In the genomic region with DNA sequence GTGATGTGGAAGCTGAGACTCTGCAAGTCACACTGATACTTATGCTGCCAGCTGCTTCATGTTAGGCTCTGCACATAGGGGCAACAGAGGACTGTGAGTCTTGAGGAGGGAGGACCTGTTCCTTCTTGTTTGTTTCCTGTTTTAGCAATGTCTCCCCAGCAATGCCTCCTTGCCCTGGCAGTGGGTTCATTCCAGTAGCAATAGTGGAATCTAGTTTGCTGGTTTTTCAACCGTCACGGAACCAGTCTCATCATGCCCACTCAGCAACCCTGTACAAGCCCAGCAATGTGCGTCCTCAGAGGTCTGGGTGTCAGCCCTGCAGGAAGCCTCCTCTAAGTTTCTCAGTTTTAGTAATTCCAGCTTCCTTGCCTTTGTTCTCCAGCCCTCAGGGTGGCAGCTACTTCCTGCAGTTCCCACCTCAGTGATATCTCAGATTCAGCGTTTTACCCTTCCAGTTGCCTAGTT, we compare ENCODE assay signal across 14 cellular contexts. TPM values are rescaled to one million over a fixed set of nuclear protein-coding genes. Genes with fewer than 3 reads are reported as not detected.
DNase-seq lines count a peak whose midpoint lies in the region; ATAC-seq, FAIRE-seq and TF ChIP-seq lines count a peak whose summit lies in the region.
"Had no signal": no experiment of that assay in that cellular context is flagged by ENCODE, and none has a peak within 500 bp of the region (broad histone marks: within the 10 kb centered on the region; RNA-seq: fewer than 3 reads in every experiment).

No MANE protein-coding gene starts in this region.

- peak; percentile 28; the same call in 2 of the 3 replicates for ATAC-seq in GM23338
- peak in 3 of 4 donors; percentile 47 to 66 (median 63) for ATAC-seq in psoas muscle
- no peak for ATAC-seq in GM21737 (IDR thresholded peaks at IDR 0.05; ENCODE audit: unreplicated experiment)
- no peak for ATAC-seq in HG03135 (IDR thresholded peaks at IDR 0.05; ENCODE audit: unreplicated experiment)

- no peak overlapping the region for H3K14ac ChIP-seq in H1 (ENCODE audit: insufficient read length)

- H3K27ac Mint-ChIP-seq in GM23338, result peak overlapping the region; percentile 47; the same call in 1 of the 2 replicates
- peak overlapping the region; percentile 68 for H3K27ac Mint-ChIP-seq in T-helper 1 cell treated with Interleukin-12 subunit alpha and Interleukin-12 subunit beta and Interleukin-4 antibody, amounts not matched to agents 30 μg/mL and 1 μg/mL, for 36 hours

- H3K27ac ChIP-seq in GM23338 (ENCODE audit: low read depth), result no peak overlapping the region
- H3K27ac ChIP-seq in H1 (ENCODE audit: low read depth, low read length), result no peak overlapping the region
- H3K27ac ChIP-seq in psoas muscle, result peak overlapping the region; percentile 90

- TF ChIP-seq EP300 in H1 (IDR thresholded peaks at IDR 0.05; ENCODE audit: borderline replicate concordance in 1 of 2, low read depth in 2 of 2, low read length in 2 of 2), result no peak

- H3K36me3 Mint-ChIP-seq in GM23338 (ENCODE audit: low read depth), result no peaks in the 10 kb centered on the region
- H3K36me3 Mint-ChIP-seq in T-helper 1 cell treated with Interleukin-12 subunit alpha and Interleukin-12 subunit beta and Interleukin-4 antibody, amounts not matched to agents 30 μg/mL and 1 μg/mL, for 36 hours (ENCODE audit: low read depth), result no peaks in the 10 kb centered on the region

- H3K23me2 ChIP-seq in H1 (ENCODE audit: low read depth, low read length), result no peaks in the 10 kb centered on the region

- no peak overlapping the region; the same call in 1 of the 2 replicates for H2BK12ac ChIP-seq in H1 (ENCODE audit: low read depth, low read length)

- no peak overlapping the region for H3K4me3 ChIP-seq in GM23338
- no peak overlapping the region for H3K4me3 ChIP-seq in H1 (ENCODE audit: extremely low read depth in 1 of 4, insufficient read depth in 2 of 4, low read depth in 3 of 4, low read length in 4 of 4)
- H3K4me3 ChIP-seq in psoas muscle, result no peak overlapping the region
- H3K4me3 ChIP-seq: uterus had no signal

- H3K36me3 ChIP-seq in GM23338 (ENCODE audit: insufficient read depth), result no peaks in the 10 kb centered on the region
- no peaks in the 10 kb centered on the region for H3K36me3 ChIP-seq in H1 (ENCODE audit: control insufficient read depth in 2 of 4, insufficient read depth in 4 of 4, low read length in 3 of 4)
- no peaks in the 10 kb centered on the region for H3K36me3 ChIP-seq in psoas muscle (ENCODE audit: insufficient read depth in 1 of 2, low read depth in 1 of 2)
- H3K36me3 ChIP-seq: uterus had no signal

- H3K79me1 ChIP-seq in H1 (ENCODE audit: low read depth, low read length), result no peaks in the 10 kb centered on the region

- POLR2A ChIA-PET in H1 (lab: Charles Lee; ENCODE audit: partially characterized antibody), result no interaction called here

- H3K27me3 Mint-ChIP-seq in GM23338 (ENCODE audit: insufficient read depth, low read depth, poor library complexity), result peaks cover 2% of the 10 kb centered on the region
- peaks cover 14% of the 10 kb centered on the region for H3K27me3 Mint-ChIP-seq in T-helper 1 cell treated with Interleukin-12 subunit alpha and Interleukin-12 subunit beta and Interleukin-4 antibody, amounts not matched to agents 30 μg/mL and 1 μg/mL, for 36 hours (ENCODE audit: low read depth)

- H4K5ac ChIP-seq in H1 (ENCODE audit: insufficient read length, low read depth, low read length), result no peak overlapping the region

- H3K18ac ChIP-seq in H1 (ENCODE audit: extremely low read depth, low read length), result peak overlapping the region; percentile 75; the same call in 1 of the 2 replicates

- FAIRE-seq in H1 (lab: Jason Lieb, UNC), result no peak
- FAIRE-seq in D721Med (lab: Jason Lieb, UNC), result no peak

- peak; percentile 14 for DNase-seq in GM23338 (ENCODE audit: low spot score)
- no peak for DNase-seq in H1 (ENCODE audit: low read depth in 1 of 2, low spot score in 2 of 2)
- DNase-seq in psoas muscle, result peak in 1 of 2 donors; percentile 40
- no peak for DNase-seq in D721Med (ENCODE audit: insufficient read length, low spot score)
- DNase-seq in NCI-H526 treated with DMSO at 0.1 percent for 48 hours (lab: John Stamatoyannopoulos, UW), result no peak
- DNase-seq: activated CD4-positive, CD25-positive, alpha-beta regulatory T cell; Caco-2; NCI-H1436 treated with DMSO at 0.1 percent for 48 hours; uterus had no signal

- no peak for TF ChIP-seq POLR2A in H1 (IDR thresholded peaks at IDR 0.05; ENCODE audit: control extremely low read depth in 1 of 2, low read depth in 2 of 2, low read length in 2 of 2)

- H4K91ac ChIP-seq in H1 (replicated peaks; ENCODE audit: insufficient read length, low read length), result no peak overlapping the region

- H3K23ac ChIP-seq in H1 (ENCODE audit: insufficient read length), result no peak overlapping the region

- TF ChIP-seq CTCF in GM23338 (conservative IDR thresholded peaks at IDR 0.05; ENCODE audit: low read depth in 2 of 2) (0 out of 4 replicates have a peak, but pooled peaks of 1 of the 2 experiments have one; percentile 19), H1 (IDR thresholded peaks at IDR 0.05; ENCODE audit: control extremely low read depth in 1 of 3, insufficient read depth in 1 of 3, low read depth in 1 of 3, low read length in 3 of 3) (no peak), psoas muscle (IDR thresholded peaks at IDR 0.05) (no peak), D721Med (IDR thresholded peaks at IDR 0.05; ENCODE audit: insufficient read depth, missing control alignments) (no peak)

- peaks cover 15% of the 10 kb centered on the region for H3K4me1 Mint-ChIP-seq in GM23338
- H3K4me1 Mint-ChIP-seq in T-helper 1 cell treated with Interleukin-12 subunit alpha and Interleukin-12 subunit beta and Interleukin-4 antibody, amounts not matched to agents 30 μg/mL and 1 μg/mL, for 36 hours (ENCODE audit: low read depth), result peaks cover 39% of the 10 kb centered on the region

- H2BK15ac ChIP-seq in H1 (ENCODE audit: low read length), result no peak overlapping the region

- no peak overlapping the region for H2BK20ac ChIP-seq in H1 (ENCODE audit: low read length)

- H3K9me3 Mint-ChIP-seq in GM23338, result no peaks in the 10 kb centered on the region
- H3K9me3 Mint-ChIP-seq in T-helper 1 cell treated with Interleukin-12 subunit alpha and Interleukin-12 subunit beta and Interleukin-4 antibody, amounts not matched to agents 30 μg/mL and 1 μg/mL, for 36 hours, result no peaks in the 10 kb centered on the region
- H3K9me3 Mint-ChIP-seq: central memory CD8-positive, alpha-beta T cell had no signal

- no peaks in the 10 kb centered on the region for H3K9me3 ChIP-seq in H1 (ENCODE audit: insufficient read depth in 2 of 2, low read depth in 1 of 2, low read length in 1 of 2)
- H3K9me3 ChIP-seq in psoas muscle, result no peaks in the 10 kb centered on the region
- H3K9me3 ChIP-seq: Caco-2, uterus had no signal

- H2AK5ac ChIP-seq in H1 (ENCODE audit: low read depth, low read length), result no peak overlapping the region

- H3K4me1 ChIP-seq in GM23338 (ENCODE audit: insufficient read depth) (peaks cover 10% of the 10 kb centered on the region), H1 (replicated peaks in 1 of 4; ENCODE audit: control insufficient read depth in 3 of 4, insufficient read depth in 4 of 4, low read length in 3 of 4) (peaks cover 0 to 5% (median 5%) of the 10 kb centered on the region in 4 experiments; a peak in 3 of 7 replicates), psoas muscle (peaks cover 61% of the 10 kb centered on the region)

- CTCF ChIA-PET in H1 (lab: Charles Lee; ENCODE audit: partially characterized antibody), result interaction anchor here (0.7 to 4.0 kb wide), 5 partner anchors 11 to 111 kb away, joined by 3 to 32 read pairs (median 10); no protein-coding TSS in a partner anchor

- H4K20me1 ChIP-seq in GM23338 (replicated peaks; ENCODE audit: insufficient read depth) (no peaks in the 10 kb centered on the region), H1 (replicated peaks in 1 of 2; ENCODE audit: control insufficient read depth in 1 of 2, insufficient read depth in 2 of 2, low read length in 2 of 2) (no peaks in the 10 kb centered on the region)

- peak in 1 of 2 experiments; percentile 20; a peak in 1 of 4 replicates for TF ChIP-seq RAD21 in H1 (IDR thresholded peaks at IDR 0.05 in 1 of 2, conservative IDR thresholded peaks at IDR 0.05 in 1 of 2; ENCODE audit: low read depth in 2 of 2, low read length in 2 of 2)

- H3F3A ChIP-seq in GM23338 (replicated peaks; ENCODE audit: low read depth), result no peaks in the 10 kb centered on the region

- H3K9me2 ChIP-seq in GM23338 (ENCODE audit: insufficient read depth), result 0 out of 2 replicates have a peak, but pooled peaks cover 21% of the 10 kb centered on the region

- WGBS in H1 (ENCODE audit: extremely low coverage in 1 of 2, insufficient coverage in 1 of 2, insufficient read length in 1 of 2, insufficient replicate concordance in 2 of 2, low coverage in 1 of 2, low lambda C conversion rate in 2 of 2, missing lambda C conversion rate in 1 of 2), 2 experiments, result 75% methylated on average over 4 of the region's 4 CpGs; no CpG with 5 or more reads in 1 of the 2 experiments
- 23 to 45% (median 29%) methylated on average over 4 of the region's 4 CpGs for WGBS in psoas muscle, 3 donors

- peak overlapping the region; percentile 19 for H2AFZ ChIP-seq in GM23338
- peak overlapping the region; percentile 72; the same call in 1 of the 2 replicates for H2AFZ ChIP-seq in H1 (ENCODE audit: low read length)

- H2BK120ac ChIP-seq in H1 (replicated peaks; ENCODE audit: low read depth, low read length), result no peak overlapping the region

- H3K27me3 ChIP-seq in GM23338 (ENCODE audit: insufficient read depth) (no peaks in the 10 kb centered on the region), H1 (replicated peaks in 1 of 4; ENCODE audit: control insufficient read depth in 3 of 4, extremely low read depth in 1 of 4, insufficient read depth in 3 of 4, low read length in 3 of 4) (no peaks in the 10 kb centered on the region), psoas muscle (ENCODE audit: insufficient read depth in 3 of 3, low read length in 2 of 3) (no peaks in the 10 kb centered on the region)
- H3K27me3 ChIP-seq: uterus had no signal

- peak overlapping the region; percentile 36; the same call in 1 of the 2 replicates for H2BK5ac ChIP-seq in H1 (ENCODE audit: low read depth, low read length)

- H3K9ac ChIP-seq in H1 (replicated peaks in 1 of 4; ENCODE audit: extremely low read depth in 1 of 4, low read depth in 3 of 4, low read length in 3 of 4), result no peak overlapping the region

- H3K56ac ChIP-seq in H1 (replicated peaks; ENCODE audit: insufficient read length, low read depth, low read length), result no peak overlapping the region

- no peak overlapping the region for H3K4me3 Mint-ChIP-seq in GM23338
- peak overlapping the region; percentile 25 for H3K4me3 Mint-ChIP-seq in T-helper 1 cell treated with Interleukin-12 subunit alpha and Interleukin-12 subunit beta and Interleukin-4 antibody, amounts not matched to agents 30 μg/mL and 1 μg/mL, for 36 hours
- H3K4me3 Mint-ChIP-seq: central memory CD8-positive, alpha-beta T cell had no signal

- intact Hi-C loops in psoas muscle (cut with DNase I), result no loop called here

- H4K8ac ChIP-seq in H1 (ENCODE audit: extremely low read depth, insufficient read depth, low read length), result no peak overlapping the region

- no peaks in the 10 kb centered on the region for H3K79me2 ChIP-seq in GM23338 (replicated peaks; ENCODE audit: insufficient read depth)
- H3K79me2 ChIP-seq in H1 (ENCODE audit: control insufficient read depth in 1 of 2, insufficient read depth in 2 of 2, low read length in 2 of 2), result no peaks in the 10 kb centered on the region

- no peak overlapping the region for H3K4ac ChIP-seq in H1 (replicated peaks; ENCODE audit: insufficient read length, low read depth, low read length)

- H3K4me2 ChIP-seq in GM23338, result no peak overlapping the region
- no peak overlapping the region for H3K4me2 ChIP-seq in H1 (ENCODE audit: insufficient read depth in 1 of 2, low read depth in 2 of 2, low read length in 2 of 2)

RNA-seq across cellular contexts. Expression of gene ITGB6, which starts 20.5 kb away (rescaled TPM):
- total RNA-seq in GM23338 (2014; rRNA removed; shearing (Covaris generic)), result not detected in 2 replicates
- polyA plus RNA-seq in GM23338 (2016; fragmentation: Nextera tagmentation; extraction: Ambion mirVana), result not detected in 2 replicates
- total RNA-seq in H1 (2021; fragmentation: NEBNext Ultra II Directional; extraction: Animal tissue kit (Norgen Biotek cat#: 25700)), result not detected in 2 replicates
- not detected in 2 replicates for polyA plus RNA-seq in H1 (2011; rRNA removed)
- polyA plus RNA-seq in H1 (2011; cell fraction: cytosol; rRNA removed), result not detected
- polyA plus RNA-seq in H1 (2011; cell fraction: nucleus; rRNA removed), result not detected
- polyA plus RNA-seq in H1 (2012, experiment 1 of 2), result not detected in 4 replicates
- polyA plus RNA-seq in H1 (2012, experiment 2 of 2), result not detected
- polyA plus RNA-seq in H1 (2013, experiment 1 of 2), result not detected
- not detected for polyA plus RNA-seq in H1 (2013, experiment 2 of 2)
- not detected in 2 replicates for polyA minus RNA-seq in H1 (2011; rRNA and poly(A)+ RNA removed)
- polyA minus RNA-seq in H1 (2011; cell fraction: cytosol; rRNA and poly(A)+ RNA removed), result not detected
- polyA minus RNA-seq in H1 (2011; cell fraction: nucleus; rRNA and poly(A)+ RNA removed), result not detected
- 10 to 100 TPM in 2 of 4 donors, 1 to 10 TPM in 2; 4.6 to 24.3 (median 10.0) TPM for total RNA-seq in psoas muscle
- 1 to 10 TPM; 2.1 to 4.8 (median 3.0) TPM for polyA plus RNA-seq in psoas muscle
- total RNA-seq: OCI-LY7 had no signal

Comparison
In these comparisons a context has a peak if more than half of its experiments do, and no peak if none do; other contexts are left out.
1. ATAC-seq: peak in GM23338 (single experiment) and psoas muscle (3 of 4); none in GM21737 (single experiment) and HG03135 (single experiment).